In the genomic region with DNA sequence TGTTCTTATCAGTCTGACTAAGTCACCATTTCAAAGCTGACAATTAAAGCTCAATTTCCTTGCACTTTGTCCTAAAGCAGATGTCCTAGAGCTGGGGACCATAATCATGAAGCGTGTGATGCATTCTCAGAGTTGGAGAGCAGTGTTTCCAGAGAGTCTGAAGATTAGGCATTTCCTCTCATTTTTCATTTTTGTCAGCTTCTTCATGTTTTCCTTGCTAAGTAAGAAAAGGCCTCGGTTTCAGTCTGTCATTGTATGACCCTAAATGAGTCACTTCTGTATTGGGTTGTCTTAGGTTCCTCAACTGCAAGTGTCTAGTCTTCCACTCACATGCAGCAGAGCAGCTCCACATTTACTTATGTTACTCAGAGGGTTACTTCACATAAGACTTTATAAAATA, we compare ENCODE assay signal across 11 cellular contexts.
DNase-seq lines count a peak whose midpoint lies in the region; ATAC-seq, FAIRE-seq and TF ChIP-seq lines count a peak whose summit lies in the region.
"Had no signal": no experiment of that assay in that cellular context is flagged by ENCODE, and none has a peak within 500 bp of the region (broad histone marks: within the 10 kb centered on the region; RNA-seq: fewer than 3 reads in every experiment).

No MANE protein-coding gene starts in this region.

- H3K4me3 ChIP-seq in SK-N-SH (ENCODE audit: low read depth in 2 of 2, low read length in 1 of 2), result no peak overlapping the region
- H3K4me3 ChIP-seq in fibroblast of villous mesenchyme (ENCODE audit: low read depth, low read length), result no peak overlapping the region

- no peaks in the 10 kb centered on the region for H3K9me2 ChIP-seq in SK-N-SH

- TF ChIP-seq RAD21 in SK-N-SH (IDR thresholded peaks at IDR 0.05; ENCODE audit: low read length), result no peak

- CTCF ChIA-PET in SK-N-SH (lab: Yijun Ruan, JAX), result interaction anchor here (1.0 kb wide), 2 partner anchors 15 to 31 kb away, joined by 3 read pairs; no protein-coding TSS in a partner anchor

- peak; percentile 63 for ATAC-seq in GM21529 (IDR thresholded peaks at IDR 0.05; ENCODE audit: unreplicated experiment)
- no peak for ATAC-seq in GM19467 (IDR thresholded peaks at IDR 0.05; ENCODE audit: unreplicated experiment)
- ATAC-seq: HCT116 had no signal

- H4K20me1 ChIP-seq in SK-N-SH (ENCODE audit: insufficient read depth), result no peaks in the 10 kb centered on the region

- POLR2A ChIA-PET in SK-N-SH (lab: Yijun Ruan, JAX), result no interaction called here

- H3K27ac ChIP-seq in SK-N-SH (ENCODE audit: low read depth in 2 of 2, low read length in 1 of 2), result peak overlapping the region in 1 of 2 experiments; percentile 81; a peak in 2 of 4 replicates

- TF ChIP-seq CTCF in SK-N-SH (IDR thresholded peaks at IDR 0.05) (no peak), fibroblast of villous mesenchyme (IDR thresholded peaks at IDR 0.05; ENCODE audit: insufficient read depth, low read depth, low read length) (no peak)

- WGBS in SK-N-SH (ENCODE audit: low lambda C conversion rate), result 38% methylated on average over 2 of the region's 2 CpGs

- peaks cover 21% of the 10 kb centered on the region for H3F3A ChIP-seq in SK-N-SH (replicated peaks; ENCODE audit: insufficient read depth)

- peaks cover 0 to 17% of the 10 kb centered on the region in 2 experiments; a peak in 1 of 4 replicates for H3K4me1 ChIP-seq in SK-N-SH (ENCODE audit: control insufficient read depth in 1 of 2, insufficient read depth in 2 of 2, low read depth in 1 of 2, low read length in 1 of 2)

- H3K9ac ChIP-seq in SK-N-SH, result no peak overlapping the region; the same call in 1 of the 2 replicates

- no peak for TF ChIP-seq EP300 in SK-N-SH (IDR thresholded peaks at IDR 0.05; ENCODE audit: borderline replicate concordance in 1 of 2, low read depth in 1 of 2, low read length in 1 of 2)

- H3K4me2 ChIP-seq in SK-N-SH, result peak overlapping the region; percentile 4; the same call in 1 of the 2 replicates

- H3K79me2 ChIP-seq in SK-N-SH (ENCODE audit: insufficient read depth), result no peaks in the 10 kb centered on the region

- H3K9me3 ChIP-seq in SK-N-SH, result no peaks in the 10 kb centered on the region

- H2AFZ ChIP-seq in SK-N-SH (ENCODE audit: low read depth), result no peak overlapping the region

- H3K27me3 ChIP-seq in SK-N-SH (ENCODE audit: insufficient read depth), result no peaks in the 10 kb centered on the region

- DNase-seq in AG08395 (ENCODE audit: low spot score) (peak; percentile 20), SK-N-SH (no peak), fibroblast of villous mesenchyme (ENCODE audit: low read depth) (peak; percentile 45), urothelium cell line (ENCODE audit: low spot score) (no peak), dedifferentiated amniotic fluid mesenchymal stem cell (ENCODE audit: extremely low spot score) (no peak), epidermal melanocyte (ENCODE audit: insufficient read length, low spot score) (no peak)
- DNase-seq: DMS53, MM.1S had no signal

- no peak for FAIRE-seq in urothelium cell line (lab: Jason Lieb, UNC)

- H3K36me3 ChIP-seq in SK-N-SH (replicated peaks in 1 of 2; ENCODE audit: control insufficient read depth in 1 of 2, insufficient read depth in 2 of 2, low read length in 1 of 2), result no peaks in the 10 kb centered on the region

TF ChIP-seq in SK-N-SH, 30 proteins besides CTCF, POLR2A, EP300 and RAD21:
- TF ChIP-seq JUND (IDR thresholded peaks at IDR 0.05) (0 out of 2 replicates have a peak, but pooled peaks have one; percentile 27), RXRA (IDR thresholded peaks at IDR 0.05; ENCODE audit: borderline replicate concordance, low read depth) (no peak), RCOR1 (IDR thresholded peaks at IDR 0.05; ENCODE audit: low read length) (no peak), TEAD4 (IDR thresholded peaks at IDR 0.05; ENCODE audit: borderline replicate concordance, insufficient read depth) (no peak), FOSL2 (IDR thresholded peaks at IDR 0.05; ENCODE audit: borderline replicate concordance, low read depth) (peak; percentile 21; the same call in 1 of the 2 replicates), MXI1 (IDR thresholded peaks at IDR 0.05; ENCODE audit: low read depth, low read length) (no peak), PBX3 (IDR thresholded peaks at IDR 0.05) (peak; percentile 57), FOXM1 (IDR thresholded peaks at IDR 0.05; ENCODE audit: low read depth) (no peak), TCF12 (IDR thresholded peaks at IDR 0.05) (peak; percentile 12; the same call in 1 of the 2 replicates)

Comparison
In these comparisons a context has a peak if more than half of its experiments do, and no peak if none do; other contexts are left out.
1. DNase-seq: peak in AG08395 (single experiment) and fibroblast of villous mesenchyme (single experiment); none in SK-N-SH (single experiment), urothelium cell line (single experiment), dedifferentiated amniotic fluid mesenchymal stem cell (single experiment) and epidermal melanocyte (single experiment).